1 cellular context compared by ENCODE assay signal in genomic region chr12:69350002-69350626, GRCh38.
A peak's percentile ranks its signal among the peaks of the same experiment; 100 is the strongest.
TF ChIP-seq lines count a peak whose summit lies in the region.

No MANE protein-coding gene starts in this region.

TF ChIP-seq in HepG2, 621 proteins besides CTCF, POLR2A, EP300 and RAD21 (continued from another document and continues in another):
- TF ChIP-seq UBTF (CRISPR knock-in tag; IDR thresholded peaks at IDR 0.05) (no peak), GZF1 (CRISPR knock-in tag; IDR thresholded peaks at IDR 0.05) (no peak), SRY (CRISPR knock-in tag; IDR thresholded peaks at IDR 0.05) (no peak), ARNTL (CRISPR knock-in tag; IDR thresholded peaks at IDR 0.05) (0 out of 2 replicates have a peak, but pooled peaks have one; percentile 31), ZFP91 (CRISPR knock-in tag; IDR thresholded peaks at IDR 0.05; ENCODE audit: borderline replicate concordance) (no peak), POLR2AphosphoS5 (IDR thresholded peaks at IDR 0.05; ENCODE audit: low read depth, low read length) (peak; percentile 66), ZNF274 (CRISPR knock-in tag; IDR thresholded peaks at IDR 0.05) (no peak), ZNF7 (CRISPR knock-in tag; IDR thresholded peaks at IDR 0.05) (no peak), ZNF576 (CRISPR knock-in tag; IDR thresholded peaks at IDR 0.05) (no peak), BCL6 (CRISPR knock-in tag; IDR thresholded peaks at IDR 0.05) (no peak), BRCA1 (CRISPR knock-in tag; IDR thresholded peaks at IDR 0.05) (no peak), SMARCE1 (IDR thresholded peaks at IDR 0.05; ENCODE audit: borderline replicate concordance) (no peak), NCOA5 (CRISPR knock-in tag; IDR thresholded peaks at IDR 0.05) (no peak), SRSF4 (IDR thresholded peaks at IDR 0.05; ENCODE audit: low read depth, low read length, poor library complexity, severe bottlenecking) (no peak), ZNF781 (CRISPR knock-in tag; IDR thresholded peaks at IDR 0.05; ENCODE audit: borderline replicate concordance, not compliant biosample characterization) (no peak), ESRRA (CRISPR knock-in tag; IDR thresholded peaks at IDR 0.05; ENCODE audit: low read depth) (no peak), RFXANK (CRISPR knock-in tag; IDR thresholded peaks at IDR 0.05) (0 out of 2 replicates have a peak, but pooled peaks have one; percentile 51), NCOA1 (CRISPR knock-in tag; IDR thresholded peaks at IDR 0.05) (no peak), IRX3 (CRISPR knock-in tag; IDR thresholded peaks at IDR 0.05; ENCODE audit: borderline replicate concordance, low read depth) (no peak), IKZF1 (IDR thresholded peaks at IDR 0.05) (no peak), NR1H2 (CRISPR knock-in tag; IDR thresholded peaks at IDR 0.05; ENCODE audit: borderline replicate concordance, low read depth) (no peak), ZNF605 (CRISPR knock-in tag; IDR thresholded peaks at IDR 0.05) (no peak), ZNF430 (CRISPR knock-in tag; IDR thresholded peaks at IDR 0.05) (no peak; the same call in 1 of the 2 replicates), PRDM4 (CRISPR knock-in tag; IDR thresholded peaks at IDR 0.05; ENCODE audit: borderline replicate concordance) (no peak), ZNF512B (CRISPR knock-in tag; IDR thresholded peaks at IDR 0.05; ENCODE audit: borderline replicate concordance) (no peak), HMG20B (CRISPR knock-in tag; conservative IDR thresholded peaks at IDR 0.05) (no peak), CENPT (CRISPR knock-in tag; IDR thresholded peaks at IDR 0.05; ENCODE audit: low read depth) (no peak), ZNF629 (CRISPR knock-in tag; conservative IDR thresholded peaks at IDR 0.05) (no peak), CBX1 (IDR thresholded peaks at IDR 0.05; ENCODE audit: low read depth) (no peak), ZNF550 (CRISPR knock-in tag; IDR thresholded peaks at IDR 0.05; ENCODE audit: borderline replicate concordance) (no peak), ZNF780A (CRISPR knock-in tag; IDR thresholded peaks at IDR 0.05) (no peak), ZNF878 (CRISPR knock-in tag; IDR thresholded peaks at IDR 0.05) (no peak), RFX5 (IDR thresholded peaks at IDR 0.05; ENCODE audit: low read depth, low read length) (no peak)
- TF ChIP-seq, protein P1, sequence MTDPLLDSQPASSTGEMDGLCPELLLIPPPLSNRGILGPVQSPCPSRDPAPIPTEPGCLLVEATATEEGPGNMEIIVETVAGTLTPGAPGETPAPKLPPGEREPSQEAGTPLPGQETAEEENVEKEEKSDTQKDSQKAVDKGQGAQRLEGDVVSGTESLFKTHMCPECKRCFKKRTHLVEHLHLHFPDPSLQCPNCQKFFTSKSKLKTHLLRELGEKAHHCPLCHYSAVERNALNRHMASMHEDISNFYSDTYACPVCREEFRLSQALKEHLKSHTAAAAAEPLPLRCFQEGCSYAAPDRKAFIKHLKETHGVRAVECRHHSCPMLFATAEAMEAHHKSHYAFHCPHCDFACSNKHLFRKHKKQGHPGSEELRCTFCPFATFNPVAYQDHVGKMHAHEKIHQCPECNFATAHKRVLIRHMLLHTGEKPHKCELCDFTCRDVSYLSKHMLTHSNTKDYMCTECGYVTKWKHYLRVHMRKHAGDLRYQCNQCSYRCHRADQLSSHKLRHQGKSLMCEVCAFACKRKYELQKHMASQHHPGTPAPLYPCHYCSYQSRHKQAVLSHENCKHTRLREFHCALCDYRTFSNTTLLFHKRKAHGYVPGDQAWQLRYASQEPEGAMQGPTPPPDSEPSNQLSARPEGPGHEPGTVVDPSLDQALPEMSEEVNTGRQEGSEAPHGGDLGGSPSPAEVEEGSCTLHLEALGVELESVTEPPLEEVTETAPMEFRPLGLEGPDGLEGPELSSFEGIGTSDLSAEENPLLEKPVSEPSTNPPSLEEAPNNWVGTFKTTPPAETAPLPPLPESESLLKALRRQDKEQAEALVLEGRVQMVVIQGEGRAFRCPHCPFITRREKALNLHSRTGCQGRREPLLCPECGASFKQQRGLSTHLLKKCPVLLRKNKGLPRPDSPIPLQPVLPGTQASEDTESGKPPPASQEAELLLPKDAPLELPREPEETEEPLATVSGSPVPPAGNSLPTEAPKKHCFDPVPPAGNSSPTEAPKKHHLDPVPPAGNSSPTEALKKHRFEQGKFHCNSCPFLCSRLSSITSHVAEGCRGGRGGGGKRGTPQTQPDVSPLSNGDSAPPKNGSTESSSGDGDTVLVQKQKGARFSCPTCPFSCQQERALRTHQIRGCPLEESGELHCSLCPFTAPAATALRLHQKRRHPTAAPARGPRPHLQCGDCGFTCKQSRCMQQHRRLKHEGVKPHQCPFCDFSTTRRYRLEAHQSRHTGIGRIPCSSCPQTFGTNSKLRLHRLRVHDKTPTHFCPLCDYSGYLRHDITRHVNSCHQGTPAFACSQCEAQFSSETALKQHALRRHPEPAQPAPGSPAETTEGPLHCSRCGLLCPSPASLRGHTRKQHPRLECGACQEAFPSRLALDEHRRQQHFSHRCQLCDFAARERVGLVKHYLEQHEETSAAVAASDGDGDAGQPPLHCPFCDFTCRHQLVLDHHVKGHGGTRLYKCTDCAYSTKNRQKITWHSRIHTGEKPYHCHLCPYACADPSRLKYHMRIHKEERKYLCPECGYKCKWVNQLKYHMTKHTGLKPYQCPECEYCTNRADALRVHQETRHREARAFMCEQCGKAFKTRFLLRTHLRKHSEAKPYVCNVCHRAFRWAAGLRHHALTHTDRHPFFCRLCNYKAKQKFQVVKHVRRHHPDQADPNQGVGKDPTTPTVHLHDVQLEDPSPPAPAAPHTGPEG (CRISPR knock-in tag; IDR thresholded peaks at IDR 0.05) = no peak
- TF ChIP-seq, protein P2, sequence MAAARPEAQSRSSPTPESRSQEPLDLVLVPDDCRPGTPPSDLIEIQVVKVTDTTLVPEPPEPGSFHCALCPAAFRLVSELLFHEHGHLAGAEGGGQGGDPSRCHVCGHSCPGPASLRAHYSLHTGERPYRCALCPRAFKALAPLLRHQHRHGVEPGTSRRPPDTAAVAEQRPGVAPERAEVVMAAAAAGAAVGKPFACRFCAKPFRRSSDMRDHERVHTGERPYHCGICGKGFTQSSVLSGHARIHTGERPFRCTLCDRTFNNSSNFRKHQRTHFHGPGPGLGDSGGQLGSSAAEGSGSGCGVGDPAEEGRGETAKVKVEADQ (CRISPR knock-in tag; IDR thresholded peaks at IDR 0.05; ENCODE audit: borderline replicate concordance) = no peak
- TF ChIP-seq, protein P3, sequence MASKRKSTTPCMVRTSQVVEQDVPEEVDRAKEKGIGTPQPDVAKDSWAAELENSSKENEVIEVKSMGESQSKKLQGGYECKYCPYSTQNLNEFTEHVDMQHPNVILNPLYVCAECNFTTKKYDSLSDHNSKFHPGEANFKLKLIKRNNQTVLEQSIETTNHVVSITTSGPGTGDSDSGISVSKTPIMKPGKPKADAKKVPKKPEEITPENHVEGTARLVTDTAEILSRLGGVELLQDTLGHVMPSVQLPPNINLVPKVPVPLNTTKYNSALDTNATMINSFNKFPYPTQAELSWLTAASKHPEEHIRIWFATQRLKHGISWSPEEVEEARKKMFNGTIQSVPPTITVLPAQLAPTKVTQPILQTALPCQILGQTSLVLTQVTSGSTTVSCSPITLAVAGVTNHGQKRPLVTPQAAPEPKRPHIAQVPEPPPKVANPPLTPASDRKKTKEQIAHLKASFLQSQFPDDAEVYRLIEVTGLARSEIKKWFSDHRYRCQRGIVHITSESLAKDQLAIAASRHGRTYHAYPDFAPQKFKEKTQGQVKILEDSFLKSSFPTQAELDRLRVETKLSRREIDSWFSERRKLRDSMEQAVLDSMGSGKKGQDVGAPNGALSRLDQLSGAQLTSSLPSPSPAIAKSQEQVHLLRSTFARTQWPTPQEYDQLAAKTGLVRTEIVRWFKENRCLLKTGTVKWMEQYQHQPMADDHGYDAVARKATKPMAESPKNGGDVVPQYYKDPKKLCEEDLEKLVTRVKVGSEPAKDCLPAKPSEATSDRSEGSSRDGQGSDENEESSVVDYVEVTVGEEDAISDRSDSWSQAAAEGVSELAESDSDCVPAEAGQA (IDR thresholded peaks at IDR 0.05; ENCODE audit: low read depth) = no peak
- TF ChIP-seq, protein P3 (CRISPR knock-in tag; IDR thresholded peaks at IDR 0.05; ENCODE audit: borderline replicate concordance) = no peak; the same call in 1 of the 2 replicates
